8 cellular contexts compared by ENCODE assay signal in the genomic region with DNA sequence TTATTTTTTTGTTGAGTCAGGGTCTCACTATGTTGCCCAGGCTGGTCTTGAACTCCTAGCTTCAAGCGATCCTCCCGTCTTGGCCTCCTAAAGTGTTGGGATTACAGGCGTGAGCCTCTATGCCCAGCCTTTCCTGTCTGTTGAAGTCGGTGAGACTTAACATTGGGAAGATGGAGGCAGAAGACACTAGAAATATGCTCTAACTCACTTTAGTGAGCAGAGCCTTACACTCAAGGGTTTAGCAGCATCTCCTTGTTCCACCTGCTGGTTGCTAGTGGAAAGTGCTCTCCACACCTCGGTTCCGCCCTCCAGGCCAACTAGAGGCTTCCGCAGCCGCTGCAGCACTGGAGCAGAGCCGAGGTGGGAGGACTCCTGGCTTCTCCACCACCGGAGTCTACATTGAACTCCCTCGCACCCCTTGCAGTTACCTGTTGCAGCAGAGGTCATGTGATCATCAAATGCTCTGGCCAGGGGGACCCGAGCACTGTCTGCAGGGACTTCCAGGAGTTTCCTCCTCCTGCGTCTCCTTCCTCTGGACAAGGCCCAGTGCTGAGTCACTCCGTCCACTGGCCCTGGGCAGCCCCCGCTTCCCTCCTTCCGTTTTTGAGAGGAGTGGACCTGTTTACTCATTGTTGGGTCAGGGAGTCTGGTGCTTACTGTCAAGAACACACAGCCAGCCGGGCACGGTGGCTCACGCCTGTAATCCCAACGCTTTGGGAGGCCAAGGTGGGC. TPM values are rescaled to one million over a fixed set of nuclear protein-coding genes. Genes with fewer than 3 reads are reported as not detected.
A peak's percentile ranks its signal among the peaks of the same experiment; 100 is the strongest.
DNase-seq lines count a peak whose midpoint lies in the region; ATAC-seq and TF ChIP-seq lines count a peak whose summit lies in the region.

No MANE protein-coding gene starts in this region.

- no peaks in the 10 kb centered on the region for H3K9me3 ChIP-seq in A673 (ENCODE audit: low read depth, low read length, poor library complexity, severe bottlenecking)

- H3K27ac Mint-ChIP-seq in activated CD4-positive, alpha-beta memory T cell treated with anti-CD3 and anti-CD28 coated beads, Interleukin-2, amount 10 ng/mL, durations not matched to agents 7 days and 5 days: peak overlapping the region; percentile 34
- no peak overlapping the region for H3K27ac Mint-ChIP-seq in mesothelial cell of epicardium

- H3K27me3 ChIP-seq in A673 (replicated peaks; ENCODE audit: insufficient read depth, low read depth, low read length, poor library complexity): no peaks in the 10 kb centered on the region

- POLR2A ChIA-PET in A673 (lab: Charles Lee; ENCODE audit: low non-redundant PET): no interaction called here
- POLR2A ChIA-PET in activated CD4-positive, alpha-beta memory T cell treated with anti-CD3 and anti-CD28 coated beads, Interleukin-2, amount 10 ng/mL, durations not matched to agents 7 days and 5 days (lab: Charles Lee): interaction anchor here (0.7 to 1.7 kb wide), 4 partner anchors 9 to 248 kb away, joined by 3 to 4 read pairs (median 4); partner anchors contain the start of genes ARPC3 and HVCN1

- no peak overlapping the region for H3K4me3 ChIP-seq in A673 (ENCODE audit: low read depth, low read length, poor library complexity, severe bottlenecking)

- CTCF ChIA-PET in A673 (lab: Charles Lee): no interaction called here
- CTCF ChIA-PET in activated CD4-positive, alpha-beta memory T cell treated with anti-CD3 and anti-CD28 coated beads, Interleukin-2, amount 10 ng/mL, durations not matched to agents 7 days and 5 days (lab: Charles Lee): interaction anchor here (0.6 to 1.5 kb wide), 8 partner anchors 9 to 520 kb away, joined by 3 to 9 read pairs (median 3); partner anchors contain the start of gene HVCN1

- no peak for TF ChIP-seq POLR2A in GM18505 (IDR thresholded peaks at IDR 0.05; ENCODE audit: borderline replicate concordance, extremely low read depth, insufficient read depth, insufficient read length)

- peak; percentile 87 for DNase-seq in A673 (ENCODE audit: low spot score)
- peak; percentile 40 for DNase-seq in NCI-H526 treated with DMSO at 0.1 percent for 48 hours (lab: John Stamatoyannopoulos, UW)
- peak; percentile 86 for DNase-seq in activated CD4-positive, alpha-beta memory T cell treated with anti-CD3 and anti-CD28 coated beads, Interleukin-2, amount 10 ng/mL, durations not matched to agents 7 days and 5 days
- peak; percentile 62 for DNase-seq in effector CD8-positive, alpha-beta T cell (lab: John Stamatoyannopoulos, UW)
- DNase-seq in mesothelial cell of epicardium (ENCODE audit: low spot score in 2 of 2, unreplicated experiment in 2 of 2): peak in 1 of 2 experiments; percentile 62
- DNase-seq in stimulated activated CD8-positive, alpha-beta memory T cell treated with anti-CD3 and anti-CD28 coated beads, Interleukin-2, amount 100 ng/mL, for 1 hour (ENCODE audit: low read depth in 2 of 2): peak; percentile 53 to 55

- H3K9me3 Mint-ChIP-seq in activated CD4-positive, alpha-beta memory T cell treated with anti-CD3 and anti-CD28 coated beads, Interleukin-2, amount 10 ng/mL, durations not matched to agents 7 days and 5 days: no peaks in the 10 kb centered on the region
- H3K9me3 Mint-ChIP-seq in mesothelial cell of epicardium: no peaks in the 10 kb centered on the region

- H3K27ac ChIP-seq in A673 (ENCODE audit: low read depth, low read length, poor library complexity, severe bottlenecking): no peak overlapping the region

- ATAC-seq in GM18505 (IDR thresholded peaks at IDR 0.05; ENCODE audit: unreplicated experiment) (peak; percentile 82), HG03066 (IDR thresholded peaks at IDR 0.05; ENCODE audit: low read depth, unreplicated experiment) (peak; percentile 87)

- peak; percentile 68 for TF ChIP-seq CTCF in A673 (conservative IDR thresholded peaks at IDR 0.05; ENCODE audit: low read depth, low read length)
- peak; percentile 38 for TF ChIP-seq CTCF in mesothelial cell of epicardium (IDR thresholded peaks at IDR 0.05; ENCODE audit: unreplicated experiment)

- H3K36me3 Mint-ChIP-seq in activated CD4-positive, alpha-beta memory T cell treated with anti-CD3 and anti-CD28 coated beads, Interleukin-2, amount 10 ng/mL, durations not matched to agents 7 days and 5 days (ENCODE audit: low read depth): no peaks in the 10 kb centered on the region
- no peaks in the 10 kb centered on the region for H3K36me3 Mint-ChIP-seq in mesothelial cell of epicardium

- intact Hi-C loops in A673 (cut with micrococcal nuclease; ENCODE audit: unreplicated experiment): loop anchor here (10.0 kb wide), 1 partner anchor 84 kb away; the partner anchor contains the start of gene TCTN1

- no peaks in the 10 kb centered on the region for H3K27me3 Mint-ChIP-seq in activated CD4-positive, alpha-beta memory T cell treated with anti-CD3 and anti-CD28 coated beads, Interleukin-2, amount 10 ng/mL, durations not matched to agents 7 days and 5 days
- H3K27me3 Mint-ChIP-seq in mesothelial cell of epicardium (ENCODE audit: low read depth): no peaks in the 10 kb centered on the region

- H3K4me1 ChIP-seq in A673 (ENCODE audit: insufficient read depth, low read length, poor library complexity, severe bottlenecking): peaks cover 7% of the 10 kb centered on the region

- H3K4me3 Mint-ChIP-seq in activated CD4-positive, alpha-beta memory T cell treated with anti-CD3 and anti-CD28 coated beads, Interleukin-2, amount 10 ng/mL, durations not matched to agents 7 days and 5 days: no peak overlapping the region
- no peak overlapping the region for H3K4me3 Mint-ChIP-seq in mesothelial cell of epicardium

- BruUV-seq in A673 (replicated peaks; lab: Mats Ljungman, UMichigan): no TSS peak

- H3K4me1 Mint-ChIP-seq in activated CD4-positive, alpha-beta memory T cell treated with anti-CD3 and anti-CD28 coated beads, Interleukin-2, amount 10 ng/mL, durations not matched to agents 7 days and 5 days: peaks cover 11% of the 10 kb centered on the region
- peaks cover 8% of the 10 kb centered on the region for H3K4me1 Mint-ChIP-seq in mesothelial cell of epicardium

- no peaks in the 10 kb centered on the region for H3K36me3 ChIP-seq in A673 (ENCODE audit: insufficient read depth, low read length, poor library complexity, severe bottlenecking)

RNA-seq across cellular contexts. Expression of gene HVCN1, which starts 9.4 kb away (rescaled TPM):
- total RNA-seq in A673 (2021) (1.0 and 1.1 TPM in 2 replicates), mesothelial cell of epicardium (5.1 to 7.0 TPM (median 6.1 TPM) in 3 replicates)
- total RNA-seq in activated CD4-positive, alpha-beta memory T cell treated with anti-CD3 and anti-CD28 coated beads, Interleukin-2, amount 10 ng/mL, durations not matched to agents 7 days and 5 days: 10 to 100 TPM; 11.6 to 12.9 TPM

RNA-seq across cellular contexts. Expression of gene PPP1CC, which starts 44.4 kb away (rescaled TPM):
- total RNA-seq in A673 (2021) (268 and 274 TPM in 2 replicates), mesothelial cell of epicardium (147 to 156 TPM (median 150 TPM) in 3 replicates)
- total RNA-seq in activated CD4-positive, alpha-beta memory T cell treated with anti-CD3 and anti-CD28 coated beads, Interleukin-2, amount 10 ng/mL, durations not matched to agents 7 days and 5 days: 100 to 1,000 TPM; 221 to 230 TPM
